In genomic region chr17:61812747-61813146, GRCh38 we compare ENCODE assay signal across 2 cellular contexts.
TF ChIP-seq lines count a peak whose summit lies in the region.

No MANE protein-coding gene starts in this region.

TF ChIP-seq in SK-N-SH, 30 proteins besides CTCF, POLR2A, EP300 and RAD21:
- TF ChIP-seq USF1 (IDR thresholded peaks at IDR 0.05; ENCODE audit: borderline replicate concordance, low read depth) (no peak), JUND (IDR thresholded peaks at IDR 0.05) (0 out of 2 replicates have a peak, but pooled peaks have one; percentile 8)
- TF ChIP-seq, protein P1, sequence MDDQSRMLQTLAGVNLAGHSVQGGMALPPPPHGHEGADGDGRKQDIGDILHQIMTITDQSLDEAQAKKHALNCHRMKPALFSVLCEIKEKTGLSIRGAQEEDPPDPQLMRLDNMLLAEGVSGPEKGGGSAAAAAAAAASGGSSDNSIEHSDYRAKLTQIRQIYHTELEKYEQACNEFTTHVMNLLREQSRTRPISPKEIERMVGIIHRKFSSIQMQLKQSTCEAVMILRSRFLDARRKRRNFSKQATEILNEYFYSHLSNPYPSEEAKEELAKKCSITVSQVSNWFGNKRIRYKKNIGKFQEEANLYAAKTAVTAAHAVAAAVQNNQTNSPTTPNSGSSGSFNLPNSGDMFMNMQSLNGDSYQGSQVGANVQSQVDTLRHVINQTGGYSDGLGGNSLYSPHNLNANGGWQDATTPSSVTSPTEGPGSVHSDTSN (IDR thresholded peaks at IDR 0.05): peak; percentile 38

TF ChIP-seq in K562, 482 proteins besides CTCF, POLR2A, EP300 and RAD21:
- TF ChIP-seq ZNF263 (CRISPR knock-in tag; IDR thresholded peaks at IDR 0.05; ENCODE audit: borderline replicate concordance) (no peak), PBX2 (CRISPR knock-in tag; IDR thresholded peaks at IDR 0.05; ENCODE audit: low read depth) (no peak), PBX2 (tag; conservative IDR thresholded peaks at IDR 0.05; ENCODE audit: low read depth) (peak; percentile 37), ZFP30 (CRISPR knock-in tag; IDR thresholded peaks at IDR 0.05; ENCODE audit: borderline replicate concordance) (no peak), RBM17 (IDR thresholded peaks at IDR 0.05; ENCODE audit: borderline replicate concordance, low read depth, low read length) (no peak), ETV1 (tag; conservative IDR thresholded peaks at IDR 0.05; ENCODE audit: low read depth) (no peak), MEIS2 (IDR thresholded peaks at IDR 0.05; ENCODE audit: partially characterized antibody) (peak; percentile 55)
